In the genomic region with DNA sequence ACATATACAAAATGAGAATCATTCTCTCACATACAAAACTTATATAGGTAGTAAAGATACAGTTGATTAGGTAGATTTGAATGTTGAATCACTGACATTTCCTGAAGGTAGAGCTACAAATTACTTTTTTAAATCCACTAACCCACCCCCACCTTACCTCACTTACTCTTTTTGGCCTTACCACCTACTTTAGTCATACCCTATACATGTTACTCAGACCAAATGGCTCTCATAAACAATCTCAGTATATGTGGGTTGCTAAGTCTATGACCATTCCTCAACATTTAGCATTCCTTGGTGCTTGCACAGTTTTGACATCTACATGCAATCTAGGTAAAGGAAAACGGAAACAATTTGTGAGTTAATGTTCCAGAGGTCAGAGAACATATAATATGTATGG, we compare ENCODE assay signal across 24 cellular contexts.
"Had no signal": no experiment of that assay in that cellular context is flagged by ENCODE, and none has a peak within 500 bp of the region (broad histone marks: within the 10 kb centered on the region; RNA-seq: fewer than 3 reads in every experiment).

No MANE protein-coding gene starts in this region.

- H3K9me3 Mint-ChIP-seq: brain; central memory CD8-positive, alpha-beta T cell; T-helper 1 cell treated with Interleukin-12 subunit alpha and Interleukin-12 subunit beta and Interleukin-4 antibody, amounts not matched to agents 30 μg/mL and 1 μg/mL, for 36 hours had no signal

- H3K36me3 Mint-ChIP-seq: brain had no signal

- ATAC-seq: activated CD4-positive, CD25-positive, alpha-beta regulatory T cell treated with anti-CD3 and anti-CD28 coated beads, Interleukin-2, amount 50 U/mL, for 24 hours had no signal

- H3K4me3 Mint-ChIP-seq: activated naive CD8-positive, alpha-beta T cell; brain; central memory CD8-positive, alpha-beta T cell; T-helper 1 cell treated with Interleukin-12 subunit alpha and Interleukin-12 subunit beta and Interleukin-4 antibody, amounts not matched to agents 30 μg/mL and 1 μg/mL, for 36 hours had no signal

- H3K4me1 Mint-ChIP-seq: brain had no signal

- H3K27ac Mint-ChIP-seq: activated naive CD8-positive, alpha-beta T cell; brain; T-helper 1 cell treated with Interleukin-12 subunit alpha and Interleukin-12 subunit beta and Interleukin-4 antibody, amounts not matched to agents 30 μg/mL and 1 μg/mL, for 36 hours had no signal

- DNase-seq: activated CD4-positive, alpha-beta T cell treated with anti-CD3 and anti-CD28 coated beads for 48 hours; activated CD4-positive, alpha-beta T cell treated with anti-CD3 and anti-CD28 coated beads, Interleukin-2, amount 50 U/mL, for 48 hours; activated effector memory CD4-positive, alpha-beta T cell treated with Interleukin-2 at 50 U/mL for 16 hours; activated naive CD4-positive, alpha-beta T cell treated with Interleukin-2 at 50 U/mL for 16 hours; activated T-cell treated with anti-CD3 and anti-CD28 coated beads for 4 hours; amygdala; MG63; MV-4-11; NCI-H1092 treated with DMSO at 0.1 percent for 48 hours; NCI-H1417 treated with DMSO at 0.1 percent for 48 hours; NCI-H1694; NCI-H2029; NCI-H2107; NCI-H2171 treated with DMSO at 0.1 percent for 48 hours; NCI-H226; NCI-H510A; NCI-H69; NK-92 treated with Interleukin-12 subunit alpha and Interleukin-12 subunit beta, amount 100 ng/mL, for 24 hours; SHP77 had no signal

- H3K27me3 Mint-ChIP-seq: activated naive CD8-positive, alpha-beta T cell; brain; central memory CD8-positive, alpha-beta T cell had no signal
